1 cellular context compared by ENCODE assay signal in the genomic region with DNA sequence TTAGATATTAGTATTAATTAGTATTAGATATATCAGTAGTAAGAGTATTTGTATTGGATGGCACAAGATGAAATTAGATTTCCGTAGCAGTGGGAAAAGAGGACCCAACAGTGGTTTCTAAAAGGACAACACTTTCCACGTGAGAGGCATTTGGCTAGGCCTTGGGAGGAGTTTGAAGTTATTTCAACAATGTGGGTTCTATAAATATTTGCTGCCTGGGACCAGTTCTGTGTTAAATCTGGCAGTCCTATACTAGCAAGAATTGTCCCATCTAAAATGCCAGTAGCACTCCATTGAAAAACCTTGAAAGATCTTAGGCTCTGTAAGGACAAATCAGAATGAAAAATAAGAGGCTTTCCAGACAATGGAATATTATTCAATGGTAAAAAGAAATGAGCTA.
TF ChIP-seq lines count a peak whose summit lies in the region.

No MANE protein-coding gene starts in this region.

TF ChIP-seq in GM23338, 12 proteins besides CTCF, POLR2A, EP300 and RAD21 (continued from another document):
- TF ChIP-seq, protein P1, sequence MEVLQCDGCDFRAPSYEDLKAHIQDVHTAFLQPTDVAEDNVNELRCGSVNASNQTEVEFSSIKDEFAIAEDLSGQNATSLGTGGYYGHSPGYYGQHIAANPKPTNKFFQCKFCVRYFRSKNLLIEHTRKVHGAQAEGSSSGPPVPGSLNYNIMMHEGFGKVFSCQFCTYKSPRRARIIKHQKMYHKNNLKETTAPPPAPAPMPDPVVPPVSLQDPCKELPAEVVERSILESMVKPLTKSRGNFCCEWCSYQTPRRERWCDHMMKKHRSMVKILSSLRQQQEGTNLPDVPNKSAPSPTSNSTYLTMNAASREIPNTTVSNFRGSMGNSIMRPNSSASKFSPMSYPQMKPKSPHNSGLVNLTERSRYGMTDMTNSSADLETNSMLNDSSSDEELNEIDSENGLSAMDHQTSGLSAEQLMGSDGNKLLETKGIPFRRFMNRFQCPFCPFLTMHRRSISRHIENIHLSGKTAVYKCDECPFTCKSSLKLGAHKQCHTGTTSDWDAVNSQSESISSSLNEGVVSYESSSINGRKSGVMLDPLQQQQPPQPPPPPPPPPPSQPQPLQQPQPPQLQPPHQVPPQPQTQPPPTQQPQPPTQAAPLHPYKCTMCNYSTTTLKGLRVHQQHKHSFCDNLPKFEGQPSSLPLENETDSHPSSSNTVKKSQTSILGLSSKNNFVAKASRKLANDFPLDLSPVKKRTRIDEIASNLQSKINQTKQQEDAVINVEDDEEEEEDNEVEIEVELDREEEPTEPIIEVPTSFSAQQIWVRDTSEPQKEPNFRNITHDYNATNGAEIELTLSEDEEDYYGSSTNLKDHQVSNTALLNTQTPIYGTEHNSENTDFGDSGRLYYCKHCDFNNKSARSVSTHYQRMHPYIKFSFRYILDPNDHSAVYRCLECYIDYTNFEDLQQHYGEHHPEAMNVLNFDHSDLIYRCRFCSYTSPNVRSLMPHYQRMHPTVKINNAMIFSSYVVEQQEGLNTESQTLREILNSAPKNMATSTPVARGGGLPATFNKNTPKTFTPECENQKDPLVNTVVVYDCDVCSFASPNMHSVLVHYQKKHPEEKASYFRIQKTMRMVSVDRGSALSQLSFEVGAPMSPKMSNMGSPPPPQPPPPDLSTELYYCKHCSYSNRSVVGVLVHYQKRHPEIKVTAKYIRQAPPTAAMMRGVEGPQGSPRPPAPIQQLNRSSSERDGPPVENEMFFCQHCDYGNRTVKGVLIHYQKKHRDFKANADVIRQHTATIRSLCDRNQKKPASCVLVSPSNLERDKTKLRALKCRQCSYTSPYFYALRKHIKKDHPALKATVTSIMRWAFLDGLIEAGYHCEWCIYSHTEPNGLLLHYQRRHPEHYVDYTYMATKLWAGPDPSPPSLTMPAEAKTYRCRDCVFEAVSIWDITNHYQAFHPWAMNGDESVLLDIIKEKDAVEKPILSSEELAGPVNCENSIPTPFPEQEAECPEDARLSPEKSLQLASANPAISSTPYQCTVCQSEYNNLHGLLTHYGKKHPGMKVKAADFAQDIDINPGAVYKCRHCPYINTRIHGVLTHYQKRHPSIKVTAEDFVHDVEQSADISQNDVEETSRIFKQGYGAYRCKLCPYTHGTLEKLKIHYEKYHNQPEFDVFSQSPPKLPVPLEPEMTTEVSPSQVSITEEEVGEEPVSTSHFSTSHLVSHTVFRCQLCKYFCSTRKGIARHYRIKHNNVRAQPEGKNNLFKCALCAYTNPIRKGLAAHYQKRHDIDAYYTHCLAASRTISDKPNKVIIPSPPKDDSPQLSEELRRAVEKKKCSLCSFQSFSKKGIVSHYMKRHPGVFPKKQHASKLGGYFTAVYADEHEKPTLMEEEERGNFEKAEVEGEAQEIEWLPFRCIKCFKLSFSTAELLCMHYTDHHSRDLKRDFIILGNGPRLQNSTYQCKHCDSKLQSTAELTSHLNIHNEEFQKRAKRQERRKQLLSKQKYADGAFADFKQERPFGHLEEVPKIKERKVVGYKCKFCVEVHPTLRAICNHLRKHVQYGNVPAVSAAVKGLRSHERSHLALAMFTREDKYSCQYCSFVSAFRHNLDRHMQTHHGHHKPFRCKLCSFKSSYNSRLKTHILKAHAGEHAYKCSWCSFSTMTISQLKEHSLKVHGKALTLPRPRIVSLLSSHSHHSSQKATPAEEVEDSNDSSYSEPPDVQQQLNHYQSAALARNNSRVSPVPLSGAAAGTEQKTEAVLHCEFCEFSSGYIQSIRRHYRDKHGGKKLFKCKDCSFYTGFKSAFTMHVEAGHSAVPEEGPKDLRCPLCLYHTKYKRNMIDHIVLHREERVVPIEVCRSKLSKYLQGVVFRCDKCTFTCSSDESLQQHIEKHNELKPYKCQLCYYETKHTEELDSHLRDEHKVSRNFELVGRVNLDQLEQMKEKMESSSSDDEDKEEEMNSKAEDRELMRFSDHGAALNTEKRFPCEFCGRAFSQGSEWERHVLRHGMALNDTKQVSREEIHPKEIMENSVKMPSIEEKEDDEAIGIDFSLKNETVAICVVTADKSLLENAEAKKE (CRISPR knock-in tag; IDR thresholded peaks at IDR 0.05), result no peak
- TF ChIP-seq CREB1 (CRISPR knock-in tag; IDR thresholded peaks at IDR 0.05; ENCODE audit: low read depth) (no peak), ZNF331 (CRISPR knock-in tag; IDR thresholded peaks at IDR 0.05; ENCODE audit: low read depth) (no peak)
- TF ChIP-seq, protein P2, sequence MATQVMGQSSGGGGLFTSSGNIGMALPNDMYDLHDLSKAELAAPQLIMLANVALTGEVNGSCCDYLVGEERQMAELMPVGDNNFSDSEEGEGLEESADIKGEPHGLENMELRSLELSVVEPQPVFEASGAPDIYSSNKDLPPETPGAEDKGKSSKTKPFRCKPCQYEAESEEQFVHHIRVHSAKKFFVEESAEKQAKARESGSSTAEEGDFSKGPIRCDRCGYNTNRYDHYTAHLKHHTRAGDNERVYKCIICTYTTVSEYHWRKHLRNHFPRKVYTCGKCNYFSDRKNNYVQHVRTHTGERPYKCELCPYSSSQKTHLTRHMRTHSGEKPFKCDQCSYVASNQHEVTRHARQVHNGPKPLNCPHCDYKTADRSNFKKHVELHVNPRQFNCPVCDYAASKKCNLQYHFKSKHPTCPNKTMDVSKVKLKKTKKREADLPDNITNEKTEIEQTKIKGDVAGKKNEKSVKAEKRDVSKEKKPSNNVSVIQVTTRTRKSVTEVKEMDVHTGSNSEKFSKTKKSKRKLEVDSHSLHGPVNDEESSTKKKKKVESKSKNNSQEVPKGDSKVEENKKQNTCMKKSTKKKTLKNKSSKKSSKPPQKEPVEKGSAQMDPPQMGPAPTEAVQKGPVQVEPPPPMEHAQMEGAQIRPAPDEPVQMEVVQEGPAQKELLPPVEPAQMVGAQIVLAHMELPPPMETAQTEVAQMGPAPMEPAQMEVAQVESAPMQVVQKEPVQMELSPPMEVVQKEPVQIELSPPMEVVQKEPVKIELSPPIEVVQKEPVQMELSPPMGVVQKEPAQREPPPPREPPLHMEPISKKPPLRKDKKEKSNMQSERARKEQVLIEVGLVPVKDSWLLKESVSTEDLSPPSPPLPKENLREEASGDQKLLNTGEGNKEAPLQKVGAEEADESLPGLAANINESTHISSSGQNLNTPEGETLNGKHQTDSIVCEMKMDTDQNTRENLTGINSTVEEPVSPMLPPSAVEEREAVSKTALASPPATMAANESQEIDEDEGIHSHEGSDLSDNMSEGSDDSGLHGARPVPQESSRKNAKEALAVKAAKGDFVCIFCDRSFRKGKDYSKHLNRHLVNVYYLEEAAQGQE (IDR thresholded peaks at IDR 0.05; ENCODE audit: unreplicated experiment), result no peak
